9 cellular contexts compared by ENCODE assay signal in genomic region chr6:27872634-27873028, GRCh38. TPM values are rescaled to one million over a fixed set of nuclear protein-coding genes. Genes with fewer than 3 reads are reported as not detected.
DNase-seq lines count a peak whose midpoint lies in the region; ATAC-seq, FAIRE-seq and TF ChIP-seq lines count a peak whose summit lies in the region.
"Had no signal": no experiment of that assay in that cellular context is flagged by ENCODE, and none has a peak within 500 bp of the region (broad histone marks: within the 10 kb centered on the region; RNA-seq: fewer than 3 reads in every experiment).

No MANE protein-coding gene starts in this region.

- ATAC-seq in GM21423 (IDR thresholded peaks at IDR 0.05; ENCODE audit: unreplicated experiment) (peak; percentile 23), HG02970 (IDR thresholded peaks at IDR 0.05; ENCODE audit: low FRiP score, unreplicated experiment) (no peak)

- H2AFZ ChIP-seq in OCI-LY1 (ENCODE audit: low read length): no peak overlapping the region
- peak overlapping the region; percentile 28 for H2AFZ ChIP-seq in endothelial cell of umbilical vein (ENCODE audit: low read depth, low read length)

- 2 to 3% (median 2%) methylated on average over 16 of the region's 16 CpGs for WGBS in ovary, 3 donors

- no peaks in the 10 kb centered on the region for H3K27me3 ChIP-seq in BLaER1
- no peaks in the 10 kb centered on the region for H3K27me3 ChIP-seq in OCI-LY1 (ENCODE audit: insufficient read depth, low read length)
- no peaks in the 10 kb centered on the region for H3K27me3 ChIP-seq in endothelial cell of umbilical vein (ENCODE audit: control insufficient read depth in 2 of 2, insufficient read depth in 2 of 2, low read length in 2 of 2)
- no peaks in the 10 kb centered on the region for H3K27me3 ChIP-seq in ovary

- H3K4me2 ChIP-seq in BLaER1 (peak overlapping the region; percentile 85), OCI-LY1 (ENCODE audit: low read length) (peak overlapping the region; percentile 96), endothelial cell of umbilical vein (ENCODE audit: insufficient read depth, low read length) (peak overlapping the region; percentile 99)

- TF ChIP-seq CTCF in OCI-LY1 (IDR thresholded peaks at IDR 0.05; ENCODE audit: low read length) (no peak), endothelial cell of umbilical vein (IDR thresholded peaks at IDR 0.05; ENCODE audit: extremely low read depth in 1 of 2, insufficient read depth in 1 of 2, low read depth in 1 of 2, low read length in 2 of 2) (no peak), ovary (IDR thresholded peaks at IDR 0.05) (no peak)

- H3K9me1 ChIP-seq in endothelial cell of umbilical vein (replicated peaks; ENCODE audit: control insufficient read depth, extremely low read depth, insufficient read depth, low read length): no peaks in the 10 kb centered on the region

- POLR2A ChIA-PET in endothelial cell of umbilical vein (lab: Charles Lee): interaction anchor here (0.8 to 6.7 kb wide), 22 partner anchors 9 to 1853 kb away, joined by 3 to 130 read pairs (median 4); partner anchors contain the start of gene ZSCAN26

- H3K79me2 ChIP-seq in OCI-LY1 (ENCODE audit: insufficient read depth, low read length): no peaks in the 10 kb centered on the region
- H3K79me2 ChIP-seq in endothelial cell of umbilical vein (ENCODE audit: control insufficient read depth, insufficient read depth, low read length): no peaks in the 10 kb centered on the region

- intact Hi-C loops in endothelial cell of umbilical vein (cut with micrococcal nuclease): loop anchor here (1.0 to 2.0 kb wide), 6 partner anchors 21 to 740 kb away; a partner anchor contains a TSS
- intact Hi-C loops in ovary (cut with DNase I): no loop called here

- FAIRE-seq in endothelial cell of umbilical vein (lab: Jason Lieb, UNC) (no peak), RCC 7860 (lab: Jason Lieb, UNC) (no peak)
- FAIRE-seq: islet of Langerhans had no signal

- H3F3A ChIP-seq in OCI-LY1 (ENCODE audit: insufficient read depth, low read length): peaks cover 9% of the 10 kb centered on the region; the same call in 1 of the 2 replicates

- H3K27ac ChIP-seq in BLaER1 (peak overlapping the region; percentile 92), OCI-LY1 (ENCODE audit: low read depth, low read length, poor library complexity, severe bottlenecking) (peak overlapping the region; percentile 99), endothelial cell of umbilical vein (ENCODE audit: insufficient read depth, low read depth, low read length) (peak overlapping the region; percentile 80), ovary (no peak overlapping the region)

- H3K9me3 ChIP-seq in BLaER1 (peaks cover 6% of the 10 kb centered on the region; the same call in 1 of the 2 replicates), OCI-LY1 (ENCODE audit: low read length) (no peaks in the 10 kb centered on the region), endothelial cell of umbilical vein (replicated peaks; ENCODE audit: control insufficient read depth, insufficient read depth, low read length) (no peaks in the 10 kb centered on the region), ovary (no peaks in the 10 kb centered on the region)

- no peaks in the 10 kb centered on the region for H3K9me2 ChIP-seq in OCI-LY1 (ENCODE audit: low read depth, low read length)

- TSS peak; percentile 58 for BruUV-seq in endothelial cell of umbilical vein (replicated peaks; lab: Mats Ljungman, UMichigan)

- DNase-seq in endothelial cell of umbilical vein (ENCODE audit: low read depth, low spot score) (no peak), ovary (no peak), RCC 7860 (ENCODE audit: low spot score) (no peak), GF-D8 (lab: John Stamatoyannopoulos, UW) (no peak)

- CTCF ChIA-PET in endothelial cell of umbilical vein (lab: Charles Lee): interaction anchor here (1.1 to 3.6 kb wide), 10 partner anchors 18 to 484 kb away, joined by 3 to 34 read pairs (median 5); a partner anchor contains a TSS

- H3K4me3 ChIP-seq in BLaER1: peak overlapping the region; percentile 78
- peak overlapping the region; percentile 73 for H3K4me3 ChIP-seq in OCI-LY1 (ENCODE audit: low read depth, low read length, poor library complexity, severe bottlenecking)
- H3K4me3 ChIP-seq in endothelial cell of umbilical vein (replicated peaks in 1 of 3; ENCODE audit: insufficient read depth in 1 of 3, low read depth in 1 of 3, low read length in 3 of 3): peak overlapping the region; percentile 65 to 96 (median 82)
- H3K4me3 ChIP-seq in ovary: peak overlapping the region; percentile 37

- TF ChIP-seq EP300 in ovary (IDR thresholded peaks at IDR 0.05): no peak

- no peak for TF ChIP-seq POLR2A in endothelial cell of umbilical vein (IDR thresholded peaks at IDR 0.05; ENCODE audit: low read depth, low read length)
- no peak for TF ChIP-seq POLR2A in ovary (IDR thresholded peaks at IDR 0.05)

- H4K20me1 ChIP-seq in BLaER1 (no peaks in the 10 kb centered on the region), OCI-LY1 (ENCODE audit: insufficient read depth, low read length) (no peaks in the 10 kb centered on the region), endothelial cell of umbilical vein (replicated peaks; ENCODE audit: control insufficient read depth, extremely low read depth, insufficient read depth, low read length) (no peaks in the 10 kb centered on the region)

- H3K4me1 ChIP-seq in BLaER1: peaks cover 57% of the 10 kb centered on the region
- peaks cover 65% of the 10 kb centered on the region for H3K4me1 ChIP-seq in OCI-LY1 (ENCODE audit: insufficient read depth, low read length, severe bottlenecking)
- H3K4me1 ChIP-seq in endothelial cell of umbilical vein (ENCODE audit: control insufficient read depth, extremely low read depth, insufficient read depth, low read length): peaks cover 14% of the 10 kb centered on the region
- peaks cover 3% of the 10 kb centered on the region for H3K4me1 ChIP-seq in ovary (ENCODE audit: insufficient read depth)

- H3K36me3 ChIP-seq in BLaER1 (no peaks in the 10 kb centered on the region), OCI-LY1 (ENCODE audit: insufficient read depth, low read length) (no peaks in the 10 kb centered on the region), endothelial cell of umbilical vein (ENCODE audit: control insufficient read depth in 2 of 2, extremely low read depth in 1 of 2, insufficient read depth in 2 of 2, low read length in 2 of 2) (no peaks in the 10 kb centered on the region), ovary (no peaks in the 10 kb centered on the region)

- H3K9ac ChIP-seq in BLaER1 (peak overlapping the region; percentile 90), OCI-LY1 (ENCODE audit: low read length) (peak overlapping the region; percentile 96), endothelial cell of umbilical vein (replicated peaks; ENCODE audit: extremely low read depth, insufficient read depth, low read length) (peak overlapping the region; percentile 95)

- dilution Hi-C loops in endothelial cell of umbilical vein (cut with MboI; ENCODE audit: extremely low pct_ligation_motif_present, low sequenced_read_pairs): no loop called here

TF ChIP-seq in endothelial cell of umbilical vein, 7 proteins besides CTCF, POLR2A, EP300 and RAD21:
- TF ChIP-seq GATA2 (IDR thresholded peaks at IDR 0.05; ENCODE audit: insufficient read depth, insufficient read length, low read depth, low read length) (no peak), MAX (IDR thresholded peaks at IDR 0.05; ENCODE audit: insufficient read depth, insufficient read length) (no peak), POLR2AphosphoS5 (IDR thresholded peaks at IDR 0.05; ENCODE audit: insufficient read depth, low read depth, low read length) (no peak), FOS (IDR thresholded peaks at IDR 0.05; ENCODE audit: borderline replicate concordance, insufficient read depth, low read length) (no peak), EZH2 (IDR thresholded peaks at IDR 0.05; ENCODE audit: borderline replicate concordance, low read depth, low read length, severe bottlenecking) (no peak), JUN (IDR thresholded peaks at IDR 0.05; ENCODE audit: borderline replicate concordance, insufficient read depth, insufficient read length, low read depth) (no peak), MYC (IDR thresholded peaks at IDR 0.05; ENCODE audit: low read depth, low read length) (no peak)

RNA-seq across cellular contexts. Expression of gene OR2B2, which starts 39.6 kb away (rescaled TPM):
- total RNA-seq in endothelial cell of umbilical vein: not detected in 2 replicates
- not detected in 2 replicates for polyA plus RNA-seq in endothelial cell of umbilical vein
- polyA plus RNA-seq in endothelial cell of umbilical vein (2011; cell fraction: cytosol; rRNA removed): not detected in 2 replicates
- polyA plus RNA-seq in endothelial cell of umbilical vein (2011; cell fraction: nucleus; rRNA removed): not detected in 2 replicates
- not detected in 2 replicates for polyA plus RNA-seq in endothelial cell of umbilical vein (2012)
- not detected in 2 replicates for polyA minus RNA-seq in endothelial cell of umbilical vein
- polyA minus RNA-seq in endothelial cell of umbilical vein (2011; cell fraction: cytosol; rRNA and poly(A)+ RNA removed): not detected
- not detected in 2 replicates for polyA minus RNA-seq in endothelial cell of umbilical vein (2011; cell fraction: nucleus; rRNA and poly(A)+ RNA removed)
- not detected for total RNA-seq in ovary
- polyA plus RNA-seq in ovary: not detected

Comparison
In these comparisons a context has a peak if more than half of its experiments do, and no peak if none do; other contexts are left out.
1. H3K27ac ChIP-seq: peak in BLaER1 (single experiment), OCI-LY1 (single experiment) and endothelial cell of umbilical vein (single experiment); none in ovary (0 of 2).
2. Peak in every context shown above with its lines, with median percentiles within 50 percentile points of each other: H3K4me2 ChIP-seq, H3K4me3 ChIP-seq and H3K9ac ChIP-seq.